Comparison of ENCODE assay signal across 14 cellular contexts in the genomic region with DNA sequence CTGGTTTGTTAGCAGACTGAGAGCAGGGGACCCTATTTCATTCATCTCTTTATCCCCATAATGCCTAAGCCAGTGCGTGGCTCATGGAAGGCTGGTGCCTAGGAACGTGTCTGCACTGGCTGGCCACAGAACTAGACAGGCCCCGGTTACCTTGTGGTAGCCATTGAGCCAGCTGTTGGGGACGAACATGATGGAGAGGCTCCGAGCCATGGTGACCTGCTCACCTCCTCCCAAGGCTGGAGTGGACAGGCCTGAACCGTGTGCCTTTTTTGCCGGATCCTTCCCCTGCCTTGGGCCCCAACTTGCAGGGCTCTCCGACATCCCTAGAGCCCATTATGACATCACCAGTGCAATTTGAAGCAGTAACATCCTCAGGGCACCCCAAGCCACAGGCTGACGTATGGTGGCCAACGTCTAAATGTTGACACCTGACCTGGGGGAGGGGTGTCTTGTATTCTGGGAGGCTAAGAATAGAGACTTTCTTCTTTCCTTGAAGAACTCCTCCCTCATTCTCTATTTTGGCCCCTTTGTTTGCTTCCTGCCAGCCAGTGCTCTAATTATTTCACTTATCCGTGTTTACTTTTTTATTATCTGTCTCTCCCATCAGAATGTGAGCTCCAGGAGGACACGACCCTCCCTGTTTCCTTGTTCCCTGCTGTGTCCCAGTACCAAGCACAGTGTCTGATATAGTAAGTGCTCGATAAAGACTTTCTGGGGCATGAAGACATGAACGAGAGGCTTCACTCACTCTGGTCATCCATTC. TPM values are rescaled to one million over a fixed set of nuclear protein-coding genes. Genes with fewer than 3 reads are reported as not detected.
A peak's percentile ranks its signal among the peaks of the same experiment; 100 is the strongest.
DNase-seq lines count a peak whose midpoint lies in the region; ATAC-seq, FAIRE-seq and TF ChIP-seq lines count a peak whose summit lies in the region.
"Had no signal": no experiment of that assay in that cellular context is flagged by ENCODE, and none has a peak within 500 bp of the region (broad histone marks: within the 10 kb centered on the region; RNA-seq: fewer than 3 reads in every experiment).

No MANE protein-coding gene starts in this region.

- H3K4me3 ChIP-seq in hepatocyte (no peak overlapping the region), kidney (ENCODE audit: low read length in 2 of 2) (no peak overlapping the region)
- H3K4me3 ChIP-seq: right atrium auricular region had no signal

- no peak for ATAC-seq in HG02610 (IDR thresholded peaks at IDR 0.05; ENCODE audit: unreplicated experiment)

- no peaks in the 10 kb centered on the region for H3K27me3 ChIP-seq in hepatocyte
- H3K27me3 ChIP-seq: right atrium auricular region had no signal

- H3K4me1 ChIP-seq in hepatocyte (ENCODE audit: insufficient read depth) (peaks cover 53% of the 10 kb centered on the region), kidney (ENCODE audit: control insufficient read depth in 1 of 2, insufficient read depth in 1 of 2, low read depth in 1 of 2, low read length in 2 of 2) (no peaks in the 10 kb centered on the region)

- H2AFZ ChIP-seq in hepatocyte: no peak overlapping the region

- TF ChIP-seq CTCF in 22Rv1 (IDR thresholded peaks at IDR 0.05) (no peak), hepatocyte (IDR thresholded peaks at IDR 0.05; ENCODE audit: poor library complexity) (no peak), kidney (IDR thresholded peaks at IDR 0.05; ENCODE audit: borderline replicate concordance, extremely low read depth, insufficient read depth) (no peak)

- H3K9me3 ChIP-seq in hepatocyte (ENCODE audit: low read depth): no peaks in the 10 kb centered on the region
- H3K9me3 ChIP-seq in kidney (ENCODE audit: control insufficient read depth in 1 of 2, low read length in 2 of 2): no peaks in the 10 kb centered on the region
- H3K9me3 ChIP-seq: right atrium auricular region had no signal

- intact Hi-C loops in kidney (cut with DNase I): loop anchor here (10.0 kb wide), 1 partner anchor 135 kb away; no protein-coding TSS in a partner anchor

- H3K4me2 ChIP-seq in hepatocyte: peak overlapping the region; percentile 57

- H3K9ac ChIP-seq in kidney (ENCODE audit: low read length in 2 of 2): no peak overlapping the region

- WGBS in hepatocyte (ENCODE audit: low lambda C conversion rate, missing lambda C conversion rate): 47% methylated on average over 14 of the region's 14 CpGs

- H3K27ac ChIP-seq in 22Rv1 (peak overlapping the region; percentile 44), hepatocyte (peak overlapping the region; percentile 74), kidney (ENCODE audit: low read depth in 2 of 2, low read length in 2 of 2) (no peak overlapping the region)
- H3K27ac ChIP-seq: right atrium auricular region had no signal

- H4K20me1 ChIP-seq in hepatocyte (ENCODE audit: insufficient read depth, poor library complexity, severe bottlenecking): no peaks in the 10 kb centered on the region

- no peak for FAIRE-seq in kidney (lab: Jason Lieb, UNC)

- H3K9me2 ChIP-seq in hepatocyte (replicated peaks; ENCODE audit: insufficient read depth): no peaks in the 10 kb centered on the region

- peak; percentile 36 for DNase-seq in DMS153 treated with DMSO at 0.1 percent for 48 hours (lab: John Stamatoyannopoulos, UW; ENCODE audit: unreplicated experiment)
- DNase-seq in NOMO-1 (lab: John Stamatoyannopoulos, UW; ENCODE audit: unreplicated experiment in 2 of 2): peak; percentile 47 to 60
- DNase-seq in hepatocyte (ENCODE audit: low spot score): no peak
- no peak for DNase-seq in putamen (ENCODE audit: low spot score)
- no peak for DNase-seq in kidney
- DNase-seq in ureter (ENCODE audit: low spot score): no peak
- DNase-seq: activated CD4-positive, alpha-beta T cell treated with anti-CD3 and anti-CD28 coated beads for 48 hours; activated naive CD4-positive, alpha-beta T cell; Calu3; GOT3; NCI-H1436 treated with DMSO at 0.1 percent for 48 hours had no signal

- H3K36me3 ChIP-seq in hepatocyte (replicated peaks; ENCODE audit: insufficient read depth, low read depth): no peaks in the 10 kb centered on the region
- H3K36me3 ChIP-seq in kidney (ENCODE audit: control insufficient read depth in 1 of 2, insufficient read depth in 2 of 2, low read length in 2 of 2): no peaks in the 10 kb centered on the region
- H3K36me3 ChIP-seq: right atrium auricular region had no signal

- H3K79me2 ChIP-seq in hepatocyte: no peaks in the 10 kb centered on the region

RNA-seq across cellular contexts. Expression of a gene that starts 12.2 kb away (rescaled TPM):
- total RNA-seq in hepatocyte (53.5 and 72.0 TPM in 2 replicates), kidney (53.3 TPM), ureter (86.6 TPM)
- polyA plus RNA-seq in hepatocyte (79.0 and 87.7 TPM in 2 replicates), kidney (ENCODE audit: insufficient read depth, low read depth, low replicate concordance) (71.0 TPM)

RNA-seq across cellular contexts. Expression of a gene that starts 18.3 kb away (rescaled TPM):
- total RNA-seq in hepatocyte: 103 and 114 TPM in 2 replicates
- polyA plus RNA-seq in hepatocyte: 58.5 and 60.9 TPM in 2 replicates
- total RNA-seq in kidney: 74.2 TPM
- polyA plus RNA-seq in kidney (ENCODE audit: insufficient read depth, low read depth, low replicate concordance): 30.0 TPM
- total RNA-seq in ureter: 1,211 TPM
- total RNA-seq: Calu3 had no signal

RNA-seq across cellular contexts. Expression of a gene that starts 34.7 kb away (rescaled TPM):
- total RNA-seq in hepatocyte (21.1 and 21.6 TPM in 2 replicates), kidney (26.6 TPM), ureter (76.6 TPM)
- polyA plus RNA-seq in hepatocyte (35.8 and 40.0 TPM in 2 replicates), kidney (ENCODE audit: insufficient read depth, low read depth, low replicate concordance) (13.1 TPM)

Comparison
In these comparisons a context has a peak if more than half of its experiments do, and no peak if none do; other contexts are left out.
1. H3K27ac ChIP-seq: peak in 22Rv1 (single experiment) and hepatocyte (single experiment); none in kidney (0 of 2).
2. DNase-seq: peak in DMS153 treated with DMSO at 0.1 percent for 48 hours (single experiment) and NOMO-1 (2 of 2); none in hepatocyte (single experiment), putamen (single experiment), kidney (single experiment) and ureter (single experiment).
3. RNA of a gene that starts 18.3 kb away (total RNA-seq): 1,211 TPM in ureter (single experiment); 103 to 114 TPM in hepatocyte and 74.2 TPM in kidney (single experiment); every median in the first group is over 10 times any median in the second.